9 cellular contexts compared by ENCODE assay signal in the genomic region with DNA sequence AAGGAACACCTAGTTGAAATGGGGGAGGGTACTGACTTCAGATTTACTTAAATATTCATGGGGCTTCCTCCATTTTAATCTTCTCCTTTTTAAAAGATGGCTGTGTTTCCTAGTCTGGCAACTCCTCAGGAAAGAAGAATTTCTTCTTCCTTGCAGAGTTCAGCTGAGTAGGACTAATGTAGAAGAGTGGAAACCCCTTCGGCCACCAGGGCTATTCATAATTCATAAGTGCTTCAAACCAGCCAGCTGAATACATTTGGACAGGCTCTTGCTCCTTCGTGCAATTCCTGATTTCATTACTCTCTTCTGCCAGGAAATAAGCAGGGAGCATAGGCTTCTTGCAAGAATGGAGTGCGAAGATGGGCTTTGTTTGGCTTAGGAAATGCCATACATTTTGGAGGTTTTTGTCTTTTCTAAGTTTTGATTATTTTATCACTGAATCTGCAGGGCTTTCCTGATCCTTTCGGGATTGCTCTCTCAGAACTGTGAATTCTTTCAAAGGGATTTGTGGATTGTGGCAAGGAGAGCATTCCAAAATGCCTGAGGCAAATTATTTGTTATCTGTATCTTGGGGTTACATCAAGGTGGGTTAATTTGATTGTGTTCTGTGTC.
DNase-seq lines count a peak whose midpoint lies in the region; ATAC-seq, FAIRE-seq and TF ChIP-seq lines count a peak whose summit lies in the region.
"Had no signal": no experiment of that assay in that cellular context is flagged by ENCODE, and none has a peak within 500 bp of the region (broad histone marks: within the 10 kb centered on the region; RNA-seq: fewer than 3 reads in every experiment).

No MANE protein-coding gene starts in this region.

- no peaks in the 10 kb centered on the region for H4K20me1 ChIP-seq in GM23338 (replicated peaks; ENCODE audit: insufficient read depth)

- H3K27ac ChIP-seq in GM23338 (ENCODE audit: low read depth) = peak overlapping the region; percentile 98

- H3K79me2 ChIP-seq in GM23338 (replicated peaks; ENCODE audit: insufficient read depth) = peaks cover 65% of the 10 kb centered on the region

- DNase-seq in GM23338 (ENCODE audit: low spot score) (peak; percentile 66), T-cell (no peak), Right ventricle myocardium superior (no peak), pulmonary artery endothelial cell (ENCODE audit: low read depth, low spot score) (peak; percentile 51), NCI-H2196 (lab: John Stamatoyannopoulos, UW; ENCODE audit: unreplicated experiment) (no peak), CD14-positive monocyte (ENCODE audit: low spot score) (no peak), GM12891 (ENCODE audit: insufficient read length, low spot score) (no peak)

- H3K27ac Mint-ChIP-seq in GM23338 (peak overlapping the region; percentile 97), T-cell (peak overlapping the region; percentile 45 to 75), CD14-positive monocyte (no peak overlapping the region)

- CTCF ChIA-PET in T-cell (lab: Charles Lee) = no interaction called here

- H3K9me2 ChIP-seq in GM23338 (ENCODE audit: insufficient read depth) = no peaks in the 10 kb centered on the region

- no peak for FAIRE-seq in GM12891 (lab: Jason Lieb, UNC)

- H3K4me1 Mint-ChIP-seq in GM23338 = peaks cover 76% of the 10 kb centered on the region
- H3K4me1 Mint-ChIP-seq in T-cell = peaks cover 97 to 100% (median 98%) of the 10 kb centered on the region in 3 donors
- H3K4me1 Mint-ChIP-seq in CD14-positive monocyte = peaks cover 51% of the 10 kb centered on the region

- intact Hi-C loops in Right ventricle myocardium superior (cut with DNase I) = no loop called here
- intact Hi-C loops in CD14-positive monocyte (cut with micrococcal nuclease) = no loop called here

- ATAC-seq in GM23338 = peak; percentile 21
- no peak for ATAC-seq in T-cell (replicated peaks in 1 of 4)
- ATAC-seq in Right ventricle myocardium superior (ENCODE audit: poor library complexity) = peak; percentile 44
- no peak for ATAC-seq in GM18907 (IDR thresholded peaks at IDR 0.05; ENCODE audit: unreplicated experiment)
- ATAC-seq: activated naive CD4-positive, alpha-beta T cell treated with anti-CD3 and anti-CD28 coated beads, Interleukin-2, amount 50 U/mL, for 72 hours had no signal

- POLR2A ChIA-PET in T-cell (lab: Charles Lee) = interaction anchor here in 1 of 2 donors (1.1 kb wide), 1 partner anchor 10 kb away, joined by 4 read pairs; no protein-coding TSS in a partner anchor

- no peaks in the 10 kb centered on the region for H3K27me3 ChIP-seq in GM23338 (ENCODE audit: insufficient read depth)

- H3F3A ChIP-seq in GM23338 (replicated peaks; ENCODE audit: low read depth) = no peaks in the 10 kb centered on the region; the same call in 1 of the 2 replicates

- H3K4me3 Mint-ChIP-seq in GM23338 (peak overlapping the region; percentile 73), T-cell (peak overlapping the region in 1 of 3 donors; percentile 19), CD14-positive monocyte (no peak overlapping the region)

- no peaks in the 10 kb centered on the region for H3K9me3 Mint-ChIP-seq in GM23338
- H3K9me3 Mint-ChIP-seq in T-cell = peaks cover 0 to 4% (median 0%) of the 10 kb centered on the region in 3 donors
- H3K9me3 Mint-ChIP-seq in CD14-positive monocyte = peaks cover 0 to 2% (median 0%) of the 10 kb centered on the region in 7 donors

- peak overlapping the region; percentile 74 for H3K4me2 ChIP-seq in GM23338

- TF ChIP-seq CTCF in GM23338 (conservative IDR thresholded peaks at IDR 0.05; ENCODE audit: low read depth in 2 of 2) (no peak), CD14-positive monocyte (IDR thresholded peaks at IDR 0.05) (no peak)

- H2AFZ ChIP-seq in GM23338 = no peak overlapping the region

- peaks cover 2% of the 10 kb centered on the region for H3K27me3 Mint-ChIP-seq in GM23338 (ENCODE audit: insufficient read depth, low read depth, poor library complexity)
- no peaks in the 10 kb centered on the region for H3K27me3 Mint-ChIP-seq in T-cell
- no peaks in the 10 kb centered on the region for H3K27me3 Mint-ChIP-seq in CD14-positive monocyte (ENCODE audit: low read depth in 3 of 3)

- peaks cover 62% of the 10 kb centered on the region for H3K4me1 ChIP-seq in GM23338 (ENCODE audit: insufficient read depth)

- peak overlapping the region; percentile 46 for H3K4me3 ChIP-seq in GM23338

- H3K36me3 ChIP-seq in GM23338 (ENCODE audit: insufficient read depth) = no peaks in the 10 kb centered on the region

- no peak for TF ChIP-seq POLR2A in GM12891 (IDR thresholded peaks at IDR 0.05; ENCODE audit: low read depth, low read length)

- H3K36me3 Mint-ChIP-seq in GM23338 (ENCODE audit: low read depth) (no peaks in the 10 kb centered on the region; the same call in 2 of the 3 replicates), T-cell (peaks cover 64% of the 10 kb centered on the region), CD14-positive monocyte (peaks cover 47 to 55% of the 10 kb centered on the region in 2 donors)

TF ChIP-seq in GM23338, 12 proteins besides CTCF, POLR2A, EP300 and RAD21:
- no peak for TF ChIP-seq POLR2AphosphoS5 (IDR thresholded peaks at IDR 0.05; ENCODE audit: low read depth)
- TF ChIP-seq, protein P1, sequence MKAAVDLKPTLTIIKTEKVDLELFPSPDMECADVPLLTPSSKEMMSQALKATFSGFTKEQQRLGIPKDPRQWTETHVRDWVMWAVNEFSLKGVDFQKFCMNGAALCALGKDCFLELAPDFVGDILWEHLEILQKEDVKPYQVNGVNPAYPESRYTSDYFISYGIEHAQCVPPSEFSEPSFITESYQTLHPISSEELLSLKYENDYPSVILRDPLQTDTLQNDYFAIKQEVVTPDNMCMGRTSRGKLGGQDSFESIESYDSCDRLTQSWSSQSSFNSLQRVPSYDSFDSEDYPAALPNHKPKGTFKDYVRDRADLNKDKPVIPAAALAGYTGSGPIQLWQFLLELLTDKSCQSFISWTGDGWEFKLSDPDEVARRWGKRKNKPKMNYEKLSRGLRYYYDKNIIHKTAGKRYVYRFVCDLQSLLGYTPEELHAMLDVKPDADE (IDR thresholded peaks at IDR 0.05) = no peak

TF ChIP-seq in GM12891, 5 proteins besides CTCF, POLR2A, EP300 and RAD21:
- no peak for TF ChIP-seq POU2F2 (IDR thresholded peaks at IDR 0.05; ENCODE audit: low read depth, low read length)
- TF ChIP-seq SPI1 (IDR thresholded peaks at IDR 0.05; ENCODE audit: low read depth, low read length) = no peak
- no peak for TF ChIP-seq POLR2AphosphoS5 (IDR thresholded peaks at IDR 0.05; ENCODE audit: low read depth, low read length)
- no peak for TF ChIP-seq TAF1 (IDR thresholded peaks at IDR 0.05; ENCODE audit: low read depth, low read length)
- TF ChIP-seq PAX5 (IDR thresholded peaks at IDR 0.05; ENCODE audit: insufficient read depth, low read length, severe bottlenecking) = no peak

Comparison
In these comparisons a context has a peak if more than half of its experiments do, and no peak if none do; other contexts are left out.
1. ATAC-seq: peak in GM23338 (single experiment) and Right ventricle myocardium superior (single experiment); none in T-cell (0 of 4) and GM18907 (single experiment).
2. DNase-seq: peak in GM23338 (single experiment) and pulmonary artery endothelial cell (single experiment); none in T-cell (0 of 34), Right ventricle myocardium superior (single experiment), NCI-H2196 (single experiment), CD14-positive monocyte (single experiment) and GM12891 (single experiment).
3. H3K27ac Mint-ChIP-seq: peak in GM23338 (single experiment) and T-cell (2 of 2); none in CD14-positive monocyte (0 of 7).